Comparison of ENCODE assay signal across 10 cellular contexts in genomic region chr2:8441986-8442385, GRCh38.
DNase-seq lines count a peak whose midpoint lies in the region; ATAC-seq lines count a peak whose summit lies in the region.
"Had no signal": no experiment of that assay in that cellular context is flagged by ENCODE, and none has a peak within 500 bp of the region (broad histone marks: within the 10 kb centered on the region; RNA-seq: fewer than 3 reads in every experiment).

No MANE protein-coding gene starts in this region.

- ATAC-seq in GM18502 (IDR thresholded peaks at IDR 0.05; ENCODE audit: poor library complexity, unreplicated experiment) (peak; percentile 74), GM21515 (IDR thresholded peaks at IDR 0.05; ENCODE audit: unreplicated experiment) (peak; percentile 71), HG03432 (IDR thresholded peaks at IDR 0.05; ENCODE audit: unreplicated experiment) (peak; percentile 71)

- DNase-seq in globus pallidus (ENCODE audit: low spot score) = peak; percentile 36
- DNase-seq in dedifferentiated amniotic fluid mesenchymal stem cell (ENCODE audit: extremely low spot score) = no peak
- DNase-seq in NCI-H1092 treated with DMSO at 0.1 percent for 48 hours (lab: John Stamatoyannopoulos, UW) = no peak
- DNase-seq in NCI-H1930 (lab: John Stamatoyannopoulos, UW) = no peak
- no peak for DNase-seq in HK-2 (ENCODE audit: unreplicated experiment)
- DNase-seq: activated CD4-positive, alpha-beta T cell treated with anti-CD3 and anti-CD28 coated beads, Interleukin-2, amount 50 U/mL, for 4 hours; stimulated activated CD4-positive, alpha-beta T cell treated with anti-CD3 and anti-CD28 coated beads, Interleukin-2, amount 100 ng/mL, for 48 hours had no signal
